In the genomic region with DNA sequence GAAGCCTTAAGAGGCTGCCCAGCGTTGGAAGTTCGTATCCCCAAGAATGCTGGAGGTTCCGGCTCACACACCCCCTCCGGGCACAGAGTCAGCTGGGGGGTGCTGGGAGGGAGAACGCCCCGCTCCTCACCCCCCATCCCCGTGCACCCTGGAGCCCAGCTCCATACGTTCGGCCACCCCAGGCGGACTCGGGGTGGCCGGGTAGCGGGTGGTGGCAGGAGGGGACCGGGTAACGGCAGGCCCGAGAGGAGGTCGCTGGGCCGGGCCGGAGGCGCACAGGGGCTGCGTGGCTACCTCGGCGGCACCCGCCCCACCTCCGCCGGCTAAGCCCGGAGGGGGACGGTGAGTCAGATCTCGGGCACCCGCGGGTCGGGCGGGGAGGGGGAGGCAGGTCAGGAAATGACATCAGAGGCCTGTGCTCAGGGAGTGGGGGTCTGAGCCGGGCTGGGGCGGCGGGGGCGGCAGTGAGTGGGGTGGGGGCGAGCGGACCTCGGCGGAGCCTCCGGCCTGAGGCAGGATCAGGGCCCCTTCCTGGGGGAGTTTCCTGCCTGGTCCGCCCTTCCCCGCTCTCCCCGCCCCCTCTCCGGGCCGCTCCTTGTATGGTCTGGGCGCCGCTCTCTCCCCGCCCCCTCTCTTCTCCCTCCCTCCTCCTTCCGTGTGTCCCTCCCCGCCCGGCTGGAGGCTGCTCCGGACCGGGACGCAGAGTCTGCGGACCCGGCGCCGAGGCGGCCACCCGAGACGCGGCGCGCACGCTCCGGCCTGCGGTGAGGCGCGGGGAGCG, we compare ENCODE assay signal across 8 cellular contexts. TPM values are rescaled to one million over a fixed set of nuclear protein-coding genes. Genes with fewer than 3 reads are reported as not detected.
A peak's percentile ranks its signal among the peaks of the same experiment; 100 is the strongest.
DNase-seq lines count a peak whose midpoint lies in the region; ATAC-seq lines count a peak whose summit lies in the region.

A gene with protein sequence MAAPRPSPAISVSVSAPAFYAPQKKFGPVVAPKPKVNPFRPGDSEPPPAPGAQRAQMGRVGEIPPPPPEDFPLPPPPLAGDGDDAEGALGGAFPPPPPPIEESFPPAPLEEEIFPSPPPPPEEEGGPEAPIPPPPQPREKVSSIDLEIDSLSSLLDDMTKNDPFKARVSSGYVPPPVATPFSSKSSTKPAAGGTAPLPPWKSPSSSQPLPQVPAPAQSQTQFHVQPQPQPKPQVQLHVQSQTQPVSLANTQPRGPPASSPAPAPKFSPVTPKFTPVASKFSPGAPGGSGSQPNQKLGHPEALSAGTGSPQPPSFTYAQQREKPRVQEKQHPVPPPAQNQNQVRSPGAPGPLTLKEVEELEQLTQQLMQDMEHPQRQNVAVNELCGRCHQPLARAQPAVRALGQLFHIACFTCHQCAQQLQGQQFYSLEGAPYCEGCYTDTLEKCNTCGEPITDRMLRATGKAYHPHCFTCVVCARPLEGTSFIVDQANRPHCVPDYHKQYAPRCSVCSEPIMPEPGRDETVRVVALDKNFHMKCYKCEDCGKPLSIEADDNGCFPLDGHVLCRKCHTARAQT (plus strand): TSS at position 700 of the 781 bp plus-strand sequence. CDS start 227 bp downstream, outside the sequence.

- DNase-seq in C1 segment of cervical spinal cord (lab: John Stamatoyannopoulos, UW) (peak; percentile 52 to 94 (median 84)), medulla oblongata (ENCODE audit: extremely low spot score) (peak; percentile 92)
- peak; percentile 97 for DNase-seq in NK-92 treated with Interleukin-12 subunit alpha and Interleukin-12 subunit beta, amount 100 ng/mL, for 24 hours (lab: John Stamatoyannopoulos, UW)
- DNase-seq in effector CD8-positive, alpha-beta T cell (lab: John Stamatoyannopoulos, UW): peak; percentile 79
- peak; percentile 76 for DNase-seq in stimulated activated CD8-positive, alpha-beta memory T cell treated with anti-CD3 and anti-CD28 coated beads, Interleukin-12 subunit alpha, Interleukin-12 subunit beta, amount 100 ng/mL, for 24 hours (ENCODE audit: extremely low read depth)

- CTCF ChIA-PET in activated CD8-positive, alpha-beta memory T cell treated with anti-CD3 and anti-CD28 coated beads for 36 hours (lab: Charles Lee): interaction anchor here (0.6 to 1.9 kb wide), 22 partner anchors 9 to 572 kb away, joined by 3 to 17 read pairs (median 4); a partner anchor contains a TSS

- peak; percentile 81 for ATAC-seq in GM19372 (IDR thresholded peaks at IDR 0.05; ENCODE audit: low read depth, unreplicated experiment)
- peak; percentile 68 for ATAC-seq in HG03521 (IDR thresholded peaks at IDR 0.05; ENCODE audit: unreplicated experiment)

- POLR2A ChIA-PET in activated CD8-positive, alpha-beta memory T cell treated with anti-CD3 and anti-CD28 coated beads for 36 hours (lab: Charles Lee): interaction anchor here (0.7 to 1.2 kb wide), 4 partner anchors 26 to 851 kb away, joined by 3 to 7 read pairs (median 4); a partner anchor contains a TSS

RNA-seq across cellular contexts. Expression of the gene that starts here (rescaled TPM):
- total RNA-seq in activated CD8-positive, alpha-beta memory T cell treated with anti-CD3 and anti-CD28 coated beads for 36 hours: 100 to 1,000 TPM; 105 to 107 TPM

Comparison
In these comparisons a context has a peak if more than half of its experiments do, and no peak if none do; other contexts are left out.
1. Peak in every context shown above with its lines: DNase-seq and ATAC-seq.